ENCODE assay signal across 20 cellular contexts in genomic region chr10:69434926-69435325, GRCh38. TPM values are rescaled to one million over a fixed set of nuclear protein-coding genes. Genes with fewer than 3 reads are reported as not detected.
DNase-seq lines count a peak whose midpoint lies in the region; ATAC-seq and TF ChIP-seq lines count a peak whose summit lies in the region.
"Had no signal": no experiment of that assay in that cellular context is flagged by ENCODE, and none has a peak within 500 bp of the region (broad histone marks: within the 10 kb centered on the region; RNA-seq: fewer than 3 reads in every experiment).

No MANE protein-coding gene starts in this region.

- H3K36me3 Mint-ChIP-seq in dendritic cell treated with granulocyte-macrophage colony-stimulating factor and Interleukin-4, amounts not matched to agents 40 ng/mL and 50 ng/mL, for 4 days (ENCODE audit: low read depth) = no peaks in the 10 kb centered on the region
- no peaks in the 10 kb centered on the region for H3K36me3 Mint-ChIP-seq in nephron progenitor cell (ENCODE audit: low read depth)
- H3K36me3 Mint-ChIP-seq: CD4-positive, alpha-beta memory T cell had no signal

- H3K27ac ChIP-seq in sigmoid colon (no peak overlapping the region), foreskin keratinocyte (no peak overlapping the region)

- H3K4me1 ChIP-seq in sigmoid colon (peaks cover 0 to 16% (median 14%) of the 10 kb centered on the region in 4 donors), foreskin keratinocyte (peaks cover 20% of the 10 kb centered on the region)

- no peak overlapping the region for H3K4me3 Mint-ChIP-seq in dendritic cell treated with granulocyte-macrophage colony-stimulating factor and Interleukin-4, amounts not matched to agents 40 ng/mL and 50 ng/mL, for 4 days
- H3K4me3 Mint-ChIP-seq in nephron progenitor cell = no peak overlapping the region
- H3K4me3 Mint-ChIP-seq: CD4-positive, alpha-beta memory T cell; GM23338; H9 had no signal

- H3K27me3 ChIP-seq in sigmoid colon (no peaks in the 10 kb centered on the region), foreskin keratinocyte (no peaks in the 10 kb centered on the region)

- WGBS in sigmoid colon, 2 donors = 98% methylated on average over 11 of the region's 11 CpGs

- H3K27me3 Mint-ChIP-seq in dendritic cell treated with granulocyte-macrophage colony-stimulating factor and Interleukin-4, amounts not matched to agents 40 ng/mL and 50 ng/mL, for 4 days = peaks cover 5% of the 10 kb centered on the region
- peaks cover 18% of the 10 kb centered on the region for H3K27me3 Mint-ChIP-seq in nephron progenitor cell (ENCODE audit: low read depth, poor library complexity)

- peak overlapping the region; percentile 27 for H3K27ac Mint-ChIP-seq in dendritic cell treated with granulocyte-macrophage colony-stimulating factor and Interleukin-4, amounts not matched to agents 40 ng/mL and 50 ng/mL, for 4 days
- H3K27ac Mint-ChIP-seq in nephron progenitor cell = peak overlapping the region; percentile 74
- H3K27ac Mint-ChIP-seq: CD4-positive, alpha-beta memory T cell; GM23338; H9 had no signal

- no peak for DNase-seq in nephron progenitor cell
- DNase-seq in sigmoid colon = peak; percentile 43
- no peak for DNase-seq in NCI-H345 treated with DMSO at 0.1 percent for 48 hours (lab: John Stamatoyannopoulos, UW; ENCODE audit: unreplicated experiment)
- DNase-seq in foreskin keratinocyte = no peak
- no peak for DNase-seq in OCI-M1 (lab: John Stamatoyannopoulos, UW)
- DNase-seq: C1 segment of cervical spinal cord; Calu3; CD4-positive, alpha-beta memory T cell; COR-L47; DMS53; DMS79 treated with DMSO at 0.1 percent for 48 hours; GF-D8; H9 had no signal

- H3K36me3 ChIP-seq in sigmoid colon = peaks cover 0 to 5% (median 0%) of the 10 kb centered on the region in 4 donors

- no peak for TF ChIP-seq EP300 in sigmoid colon (IDR thresholded peaks at IDR 0.05)

- H3K4me1 Mint-ChIP-seq in dendritic cell treated with granulocyte-macrophage colony-stimulating factor and Interleukin-4, amounts not matched to agents 40 ng/mL and 50 ng/mL, for 4 days (ENCODE audit: low read depth) = peaks cover 51% of the 10 kb centered on the region
- peaks cover 31% of the 10 kb centered on the region for H3K4me1 Mint-ChIP-seq in nephron progenitor cell
- H3K4me1 Mint-ChIP-seq: CD4-positive, alpha-beta memory T cell had no signal

- no peaks in the 10 kb centered on the region for H3K9me3 ChIP-seq in sigmoid colon

- intact Hi-C loops in dendritic cell treated with granulocyte-macrophage colony-stimulating factor and Interleukin-4, amounts not matched to agents 40 ng/mL and 50 ng/mL, for 4 days (cut with micrococcal nuclease) = no loop called here
- intact Hi-C loops in sigmoid colon (cut with DNase I) = no loop called here

- no peak for ATAC-seq in foreskin keratinocyte
- ATAC-seq: GM23338, HCT116 had no signal

- no peak overlapping the region for H3K4me3 ChIP-seq in sigmoid colon
- H3K4me3 ChIP-seq: GM23338 had no signal

- H3K9me3 Mint-ChIP-seq in dendritic cell treated with granulocyte-macrophage colony-stimulating factor and Interleukin-4, amounts not matched to agents 40 ng/mL and 50 ng/mL, for 4 days = peaks cover 11% of the 10 kb centered on the region
- H3K9me3 Mint-ChIP-seq in nephron progenitor cell = peaks cover 7% of the 10 kb centered on the region
- H3K9me3 Mint-ChIP-seq: CD4-positive, alpha-beta memory T cell had no signal

- TF ChIP-seq POLR2A in sigmoid colon (IDR thresholded peaks at IDR 0.05) = no peak

- TF ChIP-seq CTCF in nephron progenitor cell (IDR thresholded peaks at IDR 0.05) (no peak), sigmoid colon (IDR thresholded peaks at IDR 0.05) (no peak), foreskin keratinocyte (conservative IDR thresholded peaks at IDR 0.05) (no peak)

RNA-seq across cellular contexts. Expression of gene TSPAN15, which starts 16.3 kb away (rescaled TPM):
- total RNA-seq in sigmoid colon (10 to 100 TPM; 55.4 to 76.4 (median 67.4) TPM), foreskin keratinocyte (7.3 and 8.9 TPM in 2 replicates)
- polyA plus RNA-seq in sigmoid colon (100 to 1,000 TPM in 1 of 3 donors, 10 to 100 TPM in 2; 43.0 to 100 (median 70.9) TPM), foreskin keratinocyte (8.6 and 10.7 TPM in 2 replicates)
- total RNA-seq: H4 had no signal

RNA-seq across cellular contexts. Expression of gene TACR2, which starts 18.2 kb away (rescaled TPM):
- total RNA-seq in sigmoid colon = 100 to 1,000 TPM; 161 to 184 (median 170) TPM
- polyA plus RNA-seq in sigmoid colon = 10 to 100 TPM in 1 of 3 donors, 1 to 10 TPM in 1, not detected in 1; 6.0 to 14.4 TPM
- total RNA-seq in foreskin keratinocyte = not detected in 2 replicates
- 0.03 TPM in 1 of 2 replicates, not detected in the other for polyA plus RNA-seq in foreskin keratinocyte
- total RNA-seq: A172, Daoy, G401, GM23338, H4, H9 had no signal
- polyA plus RNA-seq: GM23338 had no signal

Comparison
In these comparisons a context has a peak if more than half of its experiments do, and no peak if none do; other contexts are left out.
1. RNA of gene TACR2, which starts 18.2 kb away (total RNA-seq): 161 to 184 TPM in sigmoid colon; not detected in foreskin keratinocyte; every median in the first group is over 100 times any median in the second.